In the genomic region with DNA sequence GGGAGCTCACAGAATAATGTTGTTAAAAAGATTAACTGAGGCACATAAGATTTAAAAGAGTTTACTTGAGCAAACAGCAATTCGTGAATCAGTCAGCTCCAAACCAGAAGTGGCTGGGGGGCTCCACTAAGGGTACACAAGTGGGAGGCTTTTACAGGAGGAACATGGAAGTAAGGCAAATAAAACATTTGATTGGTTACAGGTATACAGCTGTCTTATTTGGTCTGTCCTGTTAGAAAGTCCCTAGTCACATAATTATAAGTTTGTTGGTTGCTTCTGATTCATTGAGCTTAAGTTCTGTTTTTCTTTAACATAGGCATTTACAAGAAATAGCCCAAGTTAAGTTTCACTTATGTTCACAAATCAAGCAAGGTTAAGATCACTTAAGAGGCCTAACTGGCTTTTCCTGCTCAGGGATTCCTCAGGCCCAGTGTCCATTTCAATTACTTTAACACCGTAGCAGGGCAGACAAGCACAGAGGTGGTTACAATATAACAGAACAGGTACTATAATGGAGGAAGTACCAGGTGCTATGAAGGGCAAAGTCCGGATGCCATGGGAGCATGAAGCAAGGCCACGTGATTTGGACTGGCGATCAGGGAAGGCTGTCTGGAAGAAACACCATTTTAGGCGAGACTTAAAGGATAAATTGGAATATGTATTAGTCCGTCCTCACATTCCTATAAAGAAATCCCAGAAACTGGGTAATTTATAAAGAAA, we compare ENCODE assay signal across 1 cellular context.
TF ChIP-seq lines count a peak whose summit lies in the region.

No MANE protein-coding gene starts in this region.

TF ChIP-seq in GM12878, 131 proteins besides CTCF, POLR2A, EP300 and RAD21:
- TF ChIP-seq PAX8 (IDR thresholded peaks at IDR 0.05) = no peak
- TF ChIP-seq SREBF2 (IDR thresholded peaks at IDR 0.05; ENCODE audit: low read length) = no peak
- no peak for TF ChIP-seq YY1 (IDR thresholded peaks at IDR 0.05; ENCODE audit: low read depth, low read length)
- no peak for TF ChIP-seq CEBPB (IDR thresholded peaks at IDR 0.05; ENCODE audit: borderline replicate concordance in 1 of 2, low read depth in 2 of 2, low read length in 2 of 2)
- no peak for TF ChIP-seq TCF12 (IDR thresholded peaks at IDR 0.05; ENCODE audit: low read depth, low read length)
